Comparison of ENCODE assay signal across 14 cellular contexts in the genomic region with DNA sequence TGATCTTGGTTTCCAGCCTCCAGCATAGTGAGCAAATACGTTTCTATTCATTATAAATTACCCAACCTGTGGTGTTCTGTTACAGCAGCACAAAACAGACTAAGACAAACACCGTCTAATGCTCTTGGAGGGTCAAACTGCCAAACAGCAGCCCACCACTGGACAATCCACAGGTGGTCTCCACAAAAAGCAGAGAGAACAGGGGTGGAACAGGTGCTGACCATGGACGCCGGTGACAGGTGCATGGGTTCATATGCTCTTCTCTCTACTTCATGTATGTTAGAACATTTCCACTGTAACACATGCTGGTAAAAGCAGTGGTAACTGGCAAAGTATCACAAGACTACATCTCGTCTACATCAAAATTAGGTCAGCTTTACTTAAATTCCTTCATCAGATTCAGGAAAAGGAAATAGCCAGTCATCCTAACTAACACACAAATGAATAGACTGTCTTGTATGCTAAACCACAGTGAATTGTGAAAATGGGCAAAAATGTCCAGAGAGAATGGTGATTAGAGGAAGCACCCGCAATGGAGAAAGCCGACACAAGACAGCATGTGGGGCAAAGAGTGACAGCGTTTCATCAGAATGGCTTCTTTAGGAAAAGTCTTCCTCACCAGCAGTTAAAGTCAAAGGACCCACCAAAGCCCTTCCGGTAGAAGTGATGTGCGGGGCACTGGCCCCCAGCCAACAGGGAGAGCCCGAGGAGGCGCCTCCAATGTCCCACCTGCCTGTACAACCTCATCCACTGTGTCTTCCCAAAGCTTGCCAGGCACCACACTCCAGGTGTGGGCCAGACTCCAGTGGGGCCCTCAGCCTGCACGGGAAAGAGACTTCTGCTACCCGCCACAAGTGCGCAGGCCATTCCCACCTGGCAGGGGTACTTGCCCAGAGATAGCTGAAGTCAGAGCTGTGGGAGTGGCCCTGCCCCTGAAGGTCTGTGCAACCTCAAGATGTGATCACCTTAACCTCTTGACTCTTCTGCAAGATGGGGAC. TPM values are rescaled to one million over a fixed set of nuclear protein-coding genes. Genes with fewer than 3 reads are reported as not detected.
DNase-seq lines count a peak whose midpoint lies in the region; ATAC-seq and TF ChIP-seq lines count a peak whose summit lies in the region.
"Had no signal": no experiment of that assay in that cellular context is flagged by ENCODE, and none has a peak within 500 bp of the region (broad histone marks: within the 10 kb centered on the region; RNA-seq: fewer than 3 reads in every experiment).

No MANE protein-coding gene starts in this region.

- H3K27me3 ChIP-seq in Karpas-422 (ENCODE audit: low read length) (no peaks in the 10 kb centered on the region), smooth muscle cell (ENCODE audit: low read depth) (no peaks in the 10 kb centered on the region)

- H3K4me2 ChIP-seq in Karpas-422 (ENCODE audit: low read depth, low read length, poor library complexity, severe bottlenecking) (no peak overlapping the region), smooth muscle cell (no peak overlapping the region)

- H3K4me3 ChIP-seq in Karpas-422 (ENCODE audit: low read length) (no peak overlapping the region), smooth muscle cell (no peak overlapping the region)

- no peaks in the 10 kb centered on the region for H4K20me1 ChIP-seq in Karpas-422 (ENCODE audit: insufficient read depth, low read depth, low read length)
- peaks cover 45% of the 10 kb centered on the region for H4K20me1 ChIP-seq in smooth muscle cell (ENCODE audit: low read depth)

- H3K4me1 ChIP-seq in Karpas-422 (ENCODE audit: low read length) = peaks cover 19% of the 10 kb centered on the region
- peaks cover under 1% of the 10 kb centered on the region for H3K4me1 ChIP-seq in smooth muscle cell (ENCODE audit: low read depth)

- H3F3A ChIP-seq in smooth muscle cell (ENCODE audit: low read depth) = no peaks in the 10 kb centered on the region

- TF ChIP-seq CTCF in smooth muscle cell (IDR thresholded peaks at IDR 0.05; ENCODE audit: borderline replicate concordance, insufficient read depth, poor library complexity, severe bottlenecking) = no peak

- H3K9ac ChIP-seq in Karpas-422 (ENCODE audit: low read length) (no peak overlapping the region), smooth muscle cell (ENCODE audit: low read depth) (no peak overlapping the region)

- peak overlapping the region; percentile 70 for H3K27ac Mint-ChIP-seq in dendritic cell treated with granulocyte-macrophage colony-stimulating factor and Interleukin-4, amounts not matched to agents 40 ng/mL and 50 ng/mL, for 4 days
- peak overlapping the region; percentile 17 for H3K27ac Mint-ChIP-seq in stimulated activated effector memory CD8-positive, alpha-beta T cell treated with anti-CD3 and anti-CD28 coated beads, Interleukin-12 subunit alpha, Interleukin-12 subunit beta, amount 100 ng/mL, for 72 hours

- H3K9me3 ChIP-seq in Karpas-422 (ENCODE audit: low read length) (no peaks in the 10 kb centered on the region), smooth muscle cell (replicated peaks; ENCODE audit: low read depth) (no peaks in the 10 kb centered on the region)

- H3K9me2 ChIP-seq in Karpas-422 (replicated peaks; ENCODE audit: insufficient read depth, low read length) = no peaks in the 10 kb centered on the region

- H3K4me1 Mint-ChIP-seq in dendritic cell treated with granulocyte-macrophage colony-stimulating factor and Interleukin-4, amounts not matched to agents 40 ng/mL and 50 ng/mL, for 4 days (ENCODE audit: low read depth) = peaks cover 55% of the 10 kb centered on the region
- H3K4me1 Mint-ChIP-seq in stimulated activated effector memory CD8-positive, alpha-beta T cell treated with anti-CD3 and anti-CD28 coated beads, Interleukin-12 subunit alpha, Interleukin-12 subunit beta, amount 100 ng/mL, for 72 hours = peaks cover 48% of the 10 kb centered on the region

- DNase-seq in NCI-H748 (lab: John Stamatoyannopoulos, UW; ENCODE audit: unreplicated experiment) (peak; percentile 68), NCI-H748 treated with DMSO at 0.1 percent for 48 hours (lab: John Stamatoyannopoulos, UW) (no peak), Karpas-422 (no peak), hepatic stellate cell (ENCODE audit: low spot score) (no peak), smooth muscle cell (lab: John Stamatoyannopoulos, UW; ENCODE audit: unreplicated experiment) (no peak), SIG-M5 treated with dmso at 0.1 percent for 504 hours (lab: John Stamatoyannopoulos, UW; ENCODE audit: unreplicated experiment) (no peak)
- DNase-seq in stimulated activated effector memory CD8-positive, alpha-beta T cell treated with anti-CD3 and anti-CD28 coated beads, Interleukin-12 subunit alpha, Interleukin-12 subunit beta, amount 100 ng/mL, for 72 hours (ENCODE audit: low spot score in 2 of 2) = no peak
- DNase-seq: activated naive CD4-positive, alpha-beta T cell; aorta; EL; left cardiac atrium; posterior cingulate gyrus; stimulated activated naive CD8-positive, alpha-beta T cell treated with anti-CD3 and anti-CD28 coated beads, Interleukin-15, Interleukin-2, amounts not matched to agents 100 U/mL and 50 U/mL, for 24 hours had no signal

- H3K27ac ChIP-seq in Karpas-422 (ENCODE audit: low read length) = 0 out of 2 replicates have a peak overlapping the region, but pooled peaks have one; percentile 17
- H3K27ac ChIP-seq in smooth muscle cell (ENCODE audit: low read depth) = no peak overlapping the region

- intact Hi-C loops in dendritic cell treated with granulocyte-macrophage colony-stimulating factor and Interleukin-4, amounts not matched to agents 40 ng/mL and 50 ng/mL, for 4 days (cut with micrococcal nuclease) = loop anchor here (5.0 kb wide), 1 partner anchor 42 kb away; no protein-coding TSS in a partner anchor

- ATAC-seq in stimulated activated effector memory CD8-positive, alpha-beta T cell treated with anti-CD3 and anti-CD28 coated beads, Interleukin-12 subunit alpha, Interleukin-12 subunit beta, amount 100 ng/mL, for 72 hours = no peak
- ATAC-seq: stimulated activated naive CD8-positive, alpha-beta T cell treated with anti-CD3 and anti-CD28 coated beads, Interleukin-15, Interleukin-2, amounts not matched to agents 100 U/mL and 50 U/mL, for 24 hours had no signal

- H3K36me3 ChIP-seq in Karpas-422 (ENCODE audit: insufficient read depth, low read length) (peaks cover 42% of the 10 kb centered on the region), smooth muscle cell (ENCODE audit: low read depth) (no peaks in the 10 kb centered on the region)

- H3K79me2 ChIP-seq in Karpas-422 (ENCODE audit: low read length) (peaks cover 62% of the 10 kb centered on the region), smooth muscle cell (ENCODE audit: low read depth) (peaks cover 42% of the 10 kb centered on the region)

- no peak overlapping the region for H2AFZ ChIP-seq in Karpas-422 (ENCODE audit: low read length)
- H2AFZ ChIP-seq in smooth muscle cell (ENCODE audit: low read depth) = no peak overlapping the region

- peaks cover 81% of the 10 kb centered on the region for H3K36me3 Mint-ChIP-seq in dendritic cell treated with granulocyte-macrophage colony-stimulating factor and Interleukin-4, amounts not matched to agents 40 ng/mL and 50 ng/mL, for 4 days (ENCODE audit: low read depth)
- H3K36me3 Mint-ChIP-seq in stimulated activated effector memory CD8-positive, alpha-beta T cell treated with anti-CD3 and anti-CD28 coated beads, Interleukin-12 subunit alpha, Interleukin-12 subunit beta, amount 100 ng/mL, for 72 hours = peaks cover 94% of the 10 kb centered on the region

- 95% methylated on average over 15 of the region's 15 CpGs for WGBS in smooth muscle cell (ENCODE audit: low lambda C conversion rate)

- H3K9me3 Mint-ChIP-seq in dendritic cell treated with granulocyte-macrophage colony-stimulating factor and Interleukin-4, amounts not matched to agents 40 ng/mL and 50 ng/mL, for 4 days = no peaks in the 10 kb centered on the region
- H3K9me3 Mint-ChIP-seq in stimulated activated effector memory CD8-positive, alpha-beta T cell treated with anti-CD3 and anti-CD28 coated beads, Interleukin-12 subunit alpha, Interleukin-12 subunit beta, amount 100 ng/mL, for 72 hours = no peaks in the 10 kb centered on the region

- no peak overlapping the region for H3K4me3 Mint-ChIP-seq in dendritic cell treated with granulocyte-macrophage colony-stimulating factor and Interleukin-4, amounts not matched to agents 40 ng/mL and 50 ng/mL, for 4 days
- no peak overlapping the region for H3K4me3 Mint-ChIP-seq in stimulated activated effector memory CD8-positive, alpha-beta T cell treated with anti-CD3 and anti-CD28 coated beads, Interleukin-12 subunit alpha, Interleukin-12 subunit beta, amount 100 ng/mL, for 72 hours

- H3K27me3 Mint-ChIP-seq in dendritic cell treated with granulocyte-macrophage colony-stimulating factor and Interleukin-4, amounts not matched to agents 40 ng/mL and 50 ng/mL, for 4 days = no peaks in the 10 kb centered on the region

RNA-seq across cellular contexts. Expression of a gene that starts 6.5 kb away (rescaled TPM):
- 48.2 and 102 TPM in 2 replicates for total RNA-seq in Karpas-422 (2014; rRNA removed; shearing (Covaris generic); ENCODE audit: low replicate concordance)
- 37.5 and 276 TPM in 2 replicates for total RNA-seq in smooth muscle cell
- polyA plus RNA-seq in smooth muscle cell = 71.7 and 82.9 TPM in 2 replicates

RNA-seq across cellular contexts. Expression of a gene that starts 14.1 kb away (rescaled TPM):
- total RNA-seq in Karpas-422 (2014; rRNA removed; shearing (Covaris generic); ENCODE audit: low replicate concordance) = 6.3 and 19.9 TPM in 2 replicates
- total RNA-seq in smooth muscle cell = 11.9 and 13.8 TPM in 2 replicates
- polyA plus RNA-seq in smooth muscle cell = 29.3 and 29.9 TPM in 2 replicates
